In the genomic region with DNA sequence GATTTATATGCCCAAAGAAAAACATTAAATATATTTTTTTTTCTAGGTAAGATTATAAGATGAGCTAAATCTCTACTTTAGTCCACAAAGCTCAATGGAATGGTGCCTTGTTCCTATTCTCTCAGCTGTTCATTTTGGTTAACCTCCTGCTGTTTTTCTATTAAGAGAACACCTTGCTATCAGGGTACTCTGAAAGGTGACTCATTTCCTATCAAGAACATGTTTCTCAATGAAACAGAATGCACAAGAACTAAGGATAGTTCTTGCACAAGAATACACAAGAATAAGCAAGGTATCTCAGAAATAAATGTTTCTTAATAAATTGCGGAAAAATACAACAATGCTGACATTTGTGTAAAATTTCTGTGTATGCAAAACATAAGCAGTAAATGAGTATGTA, we compare ENCODE assay signal across 19 cellular contexts. TPM values are rescaled to one million over a fixed set of nuclear protein-coding genes. Genes with fewer than 3 reads are reported as not detected.
A peak's percentile ranks its signal among the peaks of the same experiment; 100 is the strongest.
DNase-seq lines count a peak whose midpoint lies in the region; ATAC-seq and TF ChIP-seq lines count a peak whose summit lies in the region.
"Had no signal": no experiment of that assay in that cellular context is flagged by ENCODE, and none has a peak within 500 bp of the region (broad histone marks: within the 10 kb centered on the region; RNA-seq: fewer than 3 reads in every experiment).

No MANE protein-coding gene starts in this region.

- TF ChIP-seq CTCF in thyroid gland (IDR thresholded peaks at IDR 0.05), result no peak

- intact Hi-C loops in thyroid gland (cut with DNase I), result no loop called here

- H3K36me3 ChIP-seq in MG63 (no peaks in the 10 kb centered on the region), thyroid gland (no peaks in the 10 kb centered on the region)
- H3K36me3 ChIP-seq: right atrium auricular region, SJSA1, upper lobe of left lung had no signal

- H3K27ac ChIP-seq in thyroid gland, result no peak overlapping the region
- H3K27ac ChIP-seq: 22Rv1, hepatocyte, right atrium auricular region, SJSA1, upper lobe of left lung had no signal

- WGBS in thyroid gland, 2 donors, result 100% methylated on average over 1 of the region's 1 CpG

- TF ChIP-seq POLR2A in thyroid gland (IDR thresholded peaks at IDR 0.05), result no peak
- TF ChIP-seq POLR2A in GM18505 (IDR thresholded peaks at IDR 0.05; ENCODE audit: borderline replicate concordance, extremely low read depth, insufficient read depth, insufficient read length), result no peak

- H3K9me3 ChIP-seq in MG63 (no peaks in the 10 kb centered on the region), thyroid gland (no peaks in the 10 kb centered on the region)
- H3K9me3 ChIP-seq: right atrium auricular region, SJSA1, upper lobe of left lung had no signal

- H3K4me3 ChIP-seq in MG63, result no peak overlapping the region
- H3K4me3 ChIP-seq in thyroid gland (replicated peaks in 1 of 3), result no peak overlapping the region
- H3K4me3 ChIP-seq: hepatocyte, right atrium auricular region, SJSA1, upper lobe of left lung had no signal

- H3K4me1 ChIP-seq in thyroid gland, result no peaks in the 10 kb centered on the region
- H3K4me1 ChIP-seq: right atrium auricular region, upper lobe of left lung had no signal

- H3K27me3 ChIP-seq in MG63 (no peaks in the 10 kb centered on the region), thyroid gland (no peaks in the 10 kb centered on the region)
- H3K27me3 ChIP-seq: hepatocyte, right atrium auricular region, SJSA1, upper lobe of left lung had no signal

- no peak for ATAC-seq in GM18505 (IDR thresholded peaks at IDR 0.05; ENCODE audit: unreplicated experiment)
- ATAC-seq: left lobe of liver; natural killer cell treated with Interleukin-12 subunit alpha and Interleukin-12 subunit beta and Interleukin-15 and Interleukin-18, amount 100 ng/mL, for 72 hours had no signal

- DNase-seq in DMS53 (lab: John Stamatoyannopoulos, UW), result peak; percentile 11
- DNase-seq in DMS53 treated with DMSO at 0.1 percent for 48 hours (lab: John Stamatoyannopoulos, UW; ENCODE audit: unreplicated experiment), result no peak
- DNase-seq in M059J (ENCODE audit: low read depth), result peak; percentile 9
- peak; percentile 88 for DNase-seq in cerebellar cortex (ENCODE audit: low spot score)
- DNase-seq in myocyte (ENCODE audit: low read depth), result peak; percentile 14
- DNase-seq in MG63, result no peak
- no peak for DNase-seq in thyroid gland
- DNase-seq: activated naive CD4-positive, alpha-beta T cell treated with anti-CD3 and anti-CD28 coated beads, Interleukin-2, amount 50 U/mL, for 16 hours; CD4-positive, alpha-beta memory T cell; GF-D8; stimulated activated CD4-positive, alpha-beta T cell treated with anti-CD3 and anti-CD28 coated beads, Interleukin-2, amount 100 ng/mL, for 24 hours; upper lobe of left lung had no signal

RNA-seq across cellular contexts. Expression of a gene that starts 14.1 kb away (rescaled TPM):
- 0.02 TPM in 1 of 2 replicates, not detected in the other for total RNA-seq in M059J (2014; rRNA removed; shearing (Covaris generic))
- 0.26 and 0.45 TPM in 2 replicates for total RNA-seq in myocyte
- polyA plus RNA-seq in myocyte (2012), result 0.03 TPM
- total RNA-seq in MG63 (2014; rRNA removed; shearing (Covaris generic); ENCODE audit: low replicate concordance), result not detected in 2 replicates
- total RNA-seq in thyroid gland, result under 1 TPM; 0.33 to 0.81 (median 0.63) TPM
- total RNA-seq: SJSA1 had no signal

Comparison
In these comparisons a context has a peak if more than half of its experiments do, and no peak if none do; other contexts are left out.
1. DNase-seq: peak in DMS53 (single experiment), M059J (single experiment), cerebellar cortex (single experiment) and myocyte (single experiment); none in DMS53 treated with DMSO at 0.1 percent for 48 hours (single experiment), MG63 (single experiment) and thyroid gland (0 of 2).